In the genomic region with DNA sequence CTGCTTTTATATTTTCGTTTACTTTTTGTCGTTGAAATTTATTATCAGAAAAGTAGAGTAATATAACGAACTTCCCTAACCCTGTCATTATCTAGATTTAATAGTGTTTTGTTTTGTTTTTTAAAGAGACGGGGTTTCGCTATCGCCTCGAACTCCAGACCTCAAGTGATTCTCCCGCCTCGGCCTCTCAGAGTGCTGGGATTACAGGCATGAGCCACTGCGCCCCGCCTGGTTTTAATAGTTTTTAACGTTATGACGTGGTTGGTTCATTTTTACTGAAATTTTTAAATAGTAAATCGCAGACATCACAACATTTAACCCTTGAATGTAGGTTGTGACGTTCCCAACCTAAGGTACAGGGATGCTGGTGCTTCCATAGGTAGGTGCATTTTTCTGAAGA, we compare ENCODE assay signal across 7 cellular contexts. TPM values are rescaled to one million over a fixed set of nuclear protein-coding genes. Genes with fewer than 3 reads are reported as not detected.
DNase-seq lines count a peak whose midpoint lies in the region; ATAC-seq and TF ChIP-seq lines count a peak whose summit lies in the region.

No MANE protein-coding gene starts in this region.

- no peaks in the 10 kb centered on the region for H3K9me3 ChIP-seq in neuronal stem cell (replicated peaks in 1 of 2; ENCODE audit: control insufficient read depth in 2 of 2, insufficient read depth in 1 of 2, low read depth in 1 of 2, low read length in 2 of 2)

- H3K79me1 ChIP-seq in neuronal stem cell (ENCODE audit: low read depth, low read length) = peaks cover 3% of the 10 kb centered on the region

- no peak overlapping the region for H2BK12ac ChIP-seq in neuronal stem cell (ENCODE audit: low read length)

- peak overlapping the region; percentile 94 for H3K27ac ChIP-seq in HL-60 (replicated peaks)
- H3K27ac ChIP-seq in neuronal stem cell (replicated peaks; ENCODE audit: low read length) = no peak overlapping the region

- no peak for TF ChIP-seq CTCF in HL-60 (IDR thresholded peaks at IDR 0.05; ENCODE audit: insufficient read depth, low read length)
- no peak for TF ChIP-seq CTCF in epithelial cell of esophagus (IDR thresholded peaks at IDR 0.05; ENCODE audit: insufficient read depth, low read depth, low read length, missing control alignments)

- H3K4me3 ChIP-seq in HL-60 (replicated peaks; ENCODE audit: insufficient read depth, low read length) = peak overlapping the region; percentile 81
- peak overlapping the region; percentile 90 for H3K4me3 ChIP-seq in epithelial cell of esophagus (ENCODE audit: low read length)
- peak overlapping the region; percentile 89 to 90 for H3K4me3 ChIP-seq in neuronal stem cell (ENCODE audit: low read length in 2 of 2)

- no peak overlapping the region for H2BK15ac ChIP-seq in neuronal stem cell (ENCODE audit: low read length)

- H3K9ac ChIP-seq in neuronal stem cell (ENCODE audit: low read depth, low read length, poor library complexity) = no peak overlapping the region

- H3K18ac ChIP-seq in neuronal stem cell (ENCODE audit: low read length) = no peak overlapping the region

- no peak overlapping the region for H4K91ac ChIP-seq in neuronal stem cell (ENCODE audit: low read depth, low read length, poor library complexity)

- peak overlapping the region; percentile 51 for H3K4me2 ChIP-seq in neuronal stem cell (ENCODE audit: insufficient read depth, low read length, poor library complexity, severe bottlenecking)

- H3K4me1 ChIP-seq in neuronal stem cell (ENCODE audit: control insufficient read depth in 2 of 2, insufficient read depth in 1 of 2, low read depth in 1 of 2, low read length in 2 of 2) = peaks cover 9 to 12% of the 10 kb centered on the region in 2 donors

- ATAC-seq in HG02938 (IDR thresholded peaks at IDR 0.05; ENCODE audit: unreplicated experiment) = no peak

- peak in 1 of 2 experiments; percentile 12 for DNase-seq in HL-60 (ENCODE audit: low read depth in 1 of 2, low spot score in 1 of 2)
- peak; percentile 12 for DNase-seq in T-helper 9 cell
- peak; percentile 25 for DNase-seq in epithelial cell of esophagus (ENCODE audit: low read depth)
- no peak for DNase-seq in neuronal stem cell (ENCODE audit: low spot score)
- DNase-seq in NCI-H1694 (lab: John Stamatoyannopoulos, UW) = no peak
- no peak for DNase-seq in G401 (ENCODE audit: low spot score)

- H3K14ac ChIP-seq in neuronal stem cell (ENCODE audit: low read length) = no peak overlapping the region

- H3K4ac ChIP-seq in neuronal stem cell (ENCODE audit: low read length) = no peak overlapping the region

- no peak overlapping the region for H2AK5ac ChIP-seq in neuronal stem cell (ENCODE audit: low read depth, low read length)

- no peak overlapping the region for H2AFZ ChIP-seq in neuronal stem cell (ENCODE audit: low read length)

- no peak overlapping the region for H2BK120ac ChIP-seq in neuronal stem cell (ENCODE audit: low read depth, low read length)

- H3K27me3 ChIP-seq in HL-60 (ENCODE audit: insufficient read depth, poor library complexity, severe bottlenecking) (no peaks in the 10 kb centered on the region), neuronal stem cell (ENCODE audit: control insufficient read depth in 3 of 3, insufficient read depth in 3 of 3, low read depth in 1 of 3, low read length in 3 of 3) (no peaks in the 10 kb centered on the region)

- H4K8ac ChIP-seq in neuronal stem cell (ENCODE audit: low read depth, low read length) = no peak overlapping the region

- H3K23ac ChIP-seq in neuronal stem cell (ENCODE audit: low read depth, low read length, poor library complexity) = no peak overlapping the region

- in situ Hi-C loops in G401 (cut with HindIII; ENCODE audit: low sequenced_read_pairs) = no loop called here

- no peak overlapping the region for H2BK5ac ChIP-seq in neuronal stem cell (ENCODE audit: low read length)

- no CpG with 5 or more reads among the region's 15 CpGs for WGBS in neuronal stem cell (ENCODE audit: extremely low coverage in 2 of 2, insufficient read length in 2 of 2, insufficient replicate concordance in 1 of 2), 2 donors

- peaks cover 13 to 45% of the 10 kb centered on the region in 2 donors for H3K36me3 ChIP-seq in neuronal stem cell (replicated peaks in 1 of 2; ENCODE audit: control insufficient read depth in 2 of 2, insufficient read depth in 2 of 2, low read length in 2 of 2)

RNA-seq across cellular contexts. Expression of a gene that starts 1.0 kb away (rescaled TPM):
- 106 TPM for polyA plus RNA-seq in neuronal stem cell (2013, experiment 1 of 2)
- 104 TPM for polyA plus RNA-seq in neuronal stem cell (2013, experiment 2 of 2)
- 105 and 114 TPM in 2 replicates for total RNA-seq in G401 (2014; rRNA removed; shearing (Covaris generic))

RNA-seq across cellular contexts. Expression of a gene that starts 17.1 kb away (rescaled TPM):
- polyA plus RNA-seq in neuronal stem cell (2013, experiment 1 of 2) = 0.32 TPM
- polyA plus RNA-seq in neuronal stem cell (2013, experiment 2 of 2) = 0.10 TPM
- total RNA-seq in G401 (2014; rRNA removed; shearing (Covaris generic)) = not detected in 2 replicates

RNA-seq across cellular contexts. Expression of a gene that starts 32.5 kb away (rescaled TPM):
- polyA plus RNA-seq in neuronal stem cell (2013, experiment 1 of 2) = 1.2 TPM
- 1.6 TPM for polyA plus RNA-seq in neuronal stem cell (2013, experiment 2 of 2)
- 3.4 and 4.2 TPM in 2 replicates for total RNA-seq in G401 (2014; rRNA removed; shearing (Covaris generic))

RNA-seq across cellular contexts. Expression of a gene that starts 32.7 kb away (rescaled TPM):
- polyA plus RNA-seq in neuronal stem cell (2013, experiment 1 of 2) = 18.7 TPM
- 18.6 TPM for polyA plus RNA-seq in neuronal stem cell (2013, experiment 2 of 2)
- total RNA-seq in G401 (2014; rRNA removed; shearing (Covaris generic)) = 82.0 and 83.7 TPM in 2 replicates

Comparison
In these comparisons a context has a peak if more than half of its experiments do, and no peak if none do; other contexts are left out.
1. DNase-seq: peak in T-helper 9 cell (single experiment) and epithelial cell of esophagus (single experiment); none in neuronal stem cell (single experiment), NCI-H1694 (single experiment) and G401 (single experiment).
2. Peak in every context shown above with its lines, with median percentiles within 50 percentile points of each other: H3K4me3 ChIP-seq.